In genomic region chr11:123576082-123576481, GRCh38 we compare ENCODE assay signal across 18 cellular contexts.
DNase-seq lines count a peak whose midpoint lies in the region; ATAC-seq and TF ChIP-seq lines count a peak whose summit lies in the region.
"Had no signal": no experiment of that assay in that cellular context is flagged by ENCODE, and none has a peak within 500 bp of the region (broad histone marks: within the 10 kb centered on the region; RNA-seq: fewer than 3 reads in every experiment).

No MANE protein-coding gene starts in this region.

- H3K14ac ChIP-seq in trophoblast cell (ENCODE audit: low read length) = no peak overlapping the region

- H2AFZ ChIP-seq in osteoblast (ENCODE audit: low read length) = no peak overlapping the region
- no peak overlapping the region for H2AFZ ChIP-seq in trophoblast cell (ENCODE audit: insufficient read depth, low read length, poor library complexity)
- H2AFZ ChIP-seq: PC-9 had no signal

- peaks cover 21% of the 10 kb centered on the region for H3K36me3 Mint-ChIP-seq in activated CD4-positive, alpha-beta T cell treated with anti-CD3 and anti-CD28 coated beads, Interleukin-2, amount 10 ng/mL, durations not matched to agents 24 days and 14 days (ENCODE audit: low read depth)
- no peaks in the 10 kb centered on the region for H3K36me3 Mint-ChIP-seq in activated CD4-positive, alpha-beta T cell treated with anti-CD3 and anti-CD28 coated beads, Interleukin-2, amount 10 ng/mL, durations not matched to agents 7 days and 5 days (ENCODE audit: low read depth)
- H3K36me3 Mint-ChIP-seq in HFFc6 (ENCODE audit: low read depth) (no peaks in the 10 kb centered on the region), brain (no peaks in the 10 kb centered on the region)
- no peaks in the 10 kb centered on the region for H3K36me3 Mint-ChIP-seq in CD4-positive, alpha-beta T cell (ENCODE audit: low read depth)

- CTCF ChIA-PET in activated CD4-positive, alpha-beta T cell treated with anti-CD3 and anti-CD28 coated beads, Interleukin-2, amount 10 ng/mL, durations not matched to agents 7 days and 5 days (lab: Charles Lee) = interaction anchor here (1.2 kb wide), 2 partner anchors 15 to 259 kb away, joined by 3 to 4 read pairs; no protein-coding TSS in a partner anchor
- CTCF ChIA-PET in CD4-positive, alpha-beta T cell (lab: Charles Lee) = interaction anchor here (0.9 to 1.6 kb wide), 2 partner anchors 9 to 73 kb away, joined by 3 read pairs; no protein-coding TSS in a partner anchor

- no peaks in the 10 kb centered on the region for H3K79me1 ChIP-seq in trophoblast cell (ENCODE audit: low read length)

- no peaks in the 10 kb centered on the region for H3K27me3 Mint-ChIP-seq in activated CD4-positive, alpha-beta T cell treated with anti-CD3 and anti-CD28 coated beads, Interleukin-2, amount 10 ng/mL, durations not matched to agents 24 days and 14 days
- H3K27me3 Mint-ChIP-seq in activated CD4-positive, alpha-beta T cell treated with anti-CD3 and anti-CD28 coated beads, Interleukin-2, amount 10 ng/mL, durations not matched to agents 7 days and 5 days = no peaks in the 10 kb centered on the region
- peaks cover 9% of the 10 kb centered on the region for H3K27me3 Mint-ChIP-seq in HFFc6 (ENCODE audit: insufficient read depth)
- H3K27me3 Mint-ChIP-seq in brain = no peaks in the 10 kb centered on the region
- H3K27me3 Mint-ChIP-seq in CD4-positive, alpha-beta T cell = no peaks in the 10 kb centered on the region

- no peak for ATAC-seq in CD4-positive, alpha-beta T cell (ENCODE audit: poor library complexity)
- ATAC-seq: K562 had no signal

- WGBS in trophoblast cell (ENCODE audit: extremely low coverage, insufficient coverage, insufficient read length) = no CpG with 5 or more reads among the region's 3 CpGs

- peaks cover 9% of the 10 kb centered on the region for H3K4me1 ChIP-seq in osteoblast (ENCODE audit: insufficient read depth, low read length)
- no peaks in the 10 kb centered on the region for H3K4me1 ChIP-seq in trophoblast cell (ENCODE audit: control insufficient read depth in 1 of 2, insufficient read depth in 2 of 2, low read length in 2 of 2)
- H3K4me1 ChIP-seq: SJCRH30 had no signal

- H4K20me1 ChIP-seq in osteoblast (ENCODE audit: insufficient read depth, low read length) = peaks cover 52% of the 10 kb centered on the region

- H3K27ac ChIP-seq in osteoblast (ENCODE audit: low read depth, low read length) (no peak overlapping the region), trophoblast cell (ENCODE audit: low read depth, low read length) (no peak overlapping the region)
- H3K27ac ChIP-seq in CD4-positive, alpha-beta T cell (ENCODE audit: low read depth, low read length) = no peak overlapping the region
- H3K27ac ChIP-seq: PC-9, SJCRH30 had no signal

- H3K18ac ChIP-seq in trophoblast cell (ENCODE audit: low read length) = no peak overlapping the region

- no peak overlapping the region for H3K4ac ChIP-seq in trophoblast cell (ENCODE audit: low read depth, low read length)

- TF ChIP-seq CTCF in HFFc6 (IDR thresholded peaks at IDR 0.05) (no peak), brain (conservative IDR thresholded peaks at IDR 0.05) (no peak), osteoblast (IDR thresholded peaks at IDR 0.05; ENCODE audit: extremely low read depth, low read depth, low read length) (no peak)
- TF ChIP-seq CTCF in CD4-positive, alpha-beta T cell (IDR thresholded peaks at IDR 0.05) = no peak

- DNase-seq in activated CD4-positive, alpha-beta T cell treated with anti-CD3 and anti-CD28 coated beads, Interleukin-2, amount 10 ng/mL, durations not matched to agents 24 days and 14 days = no peak
- no peak for DNase-seq in activated CD4-positive, alpha-beta T cell treated with anti-CD3 and anti-CD28 coated beads, Interleukin-2, amount 10 ng/mL, durations not matched to agents 7 days and 5 days
- DNase-seq in HFFc6 (no peak), osteoblast (ENCODE audit: insufficient read length, low spot score, missing footprints) (peak; percentile 9), NCI-H1105 (lab: John Stamatoyannopoulos, UW) (no peak), trophoblast cell (no peak)
- no peak for DNase-seq in CD4-positive, alpha-beta T cell
- DNase-seq: 8988T, Caco-2, NCI-H1048, NCI-H146, NCI-H2081, NCI-H748 treated with DMSO at 0.1 percent for 48 hours, PC-9, SJCRH30 had no signal

- H3K4me2 ChIP-seq in osteoblast (ENCODE audit: insufficient read depth, low read length) (peak overlapping the region; percentile 59), trophoblast cell (ENCODE audit: low read length) (no peak overlapping the region)

- H3K23ac ChIP-seq in trophoblast cell (ENCODE audit: low read length) = no peak overlapping the region

- H2BK12ac ChIP-seq in trophoblast cell (ENCODE audit: low read length) = no peak overlapping the region

- peak overlapping the region; percentile 31 for H3K27ac Mint-ChIP-seq in activated CD4-positive, alpha-beta T cell treated with anti-CD3 and anti-CD28 coated beads, Interleukin-2, amount 10 ng/mL, durations not matched to agents 24 days and 14 days
- H3K27ac Mint-ChIP-seq in activated CD4-positive, alpha-beta T cell treated with anti-CD3 and anti-CD28 coated beads, Interleukin-2, amount 10 ng/mL, durations not matched to agents 7 days and 5 days = no peak overlapping the region
- H3K27ac Mint-ChIP-seq in HFFc6 (peak overlapping the region; percentile 32; the same call in 1 of the 2 replicates), brain (peak overlapping the region in 4 of 5 experiments; percentile 3 to 48 (median 34))
- H3K27ac Mint-ChIP-seq in CD4-positive, alpha-beta T cell = no peak overlapping the region

- peaks cover 29% of the 10 kb centered on the region for H3K4me1 Mint-ChIP-seq in activated CD4-positive, alpha-beta T cell treated with anti-CD3 and anti-CD28 coated beads, Interleukin-2, amount 10 ng/mL, durations not matched to agents 24 days and 14 days
- H3K4me1 Mint-ChIP-seq in activated CD4-positive, alpha-beta T cell treated with anti-CD3 and anti-CD28 coated beads, Interleukin-2, amount 10 ng/mL, durations not matched to agents 7 days and 5 days = peaks cover 20% of the 10 kb centered on the region
- H3K4me1 Mint-ChIP-seq in HFFc6 (ENCODE audit: low read depth) (peaks cover 48% of the 10 kb centered on the region), brain (peaks cover 58% of the 10 kb centered on the region)
- peaks cover 20% of the 10 kb centered on the region for H3K4me1 Mint-ChIP-seq in CD4-positive, alpha-beta T cell (ENCODE audit: low read depth)

- H3K36me3 ChIP-seq in osteoblast (ENCODE audit: insufficient read depth, low read length) (peaks cover 3% of the 10 kb centered on the region), trophoblast cell (ENCODE audit: control insufficient read depth in 1 of 2, insufficient read depth in 2 of 2, low read length in 2 of 2) (no peaks in the 10 kb centered on the region)
- H3K36me3 ChIP-seq: SJCRH30 had no signal

- H4K8ac ChIP-seq in trophoblast cell (ENCODE audit: low read depth, low read length) = no peak overlapping the region

- H3K9me3 ChIP-seq in osteoblast (ENCODE audit: low read depth, low read length) (no peaks in the 10 kb centered on the region), trophoblast cell (ENCODE audit: insufficient read depth, low read depth, low read length) (no peaks in the 10 kb centered on the region)
- no peaks in the 10 kb centered on the region for H3K9me3 ChIP-seq in CD4-positive, alpha-beta T cell (ENCODE audit: control insufficient read depth, low read length)
- H3K9me3 ChIP-seq: Caco-2, SJCRH30 had no signal

- H3K4me3 Mint-ChIP-seq in activated CD4-positive, alpha-beta T cell treated with anti-CD3 and anti-CD28 coated beads, Interleukin-2, amount 10 ng/mL, durations not matched to agents 24 days and 14 days = no peak overlapping the region
- H3K4me3 Mint-ChIP-seq in activated CD4-positive, alpha-beta T cell treated with anti-CD3 and anti-CD28 coated beads, Interleukin-2, amount 10 ng/mL, durations not matched to agents 7 days and 5 days = no peak overlapping the region
- H3K4me3 Mint-ChIP-seq in HFFc6 (no peak overlapping the region), brain (peak overlapping the region in 1 of 5 experiments; percentile 4)
- no peak overlapping the region for H3K4me3 Mint-ChIP-seq in CD4-positive, alpha-beta T cell

- no peak overlapping the region for H3K9ac ChIP-seq in trophoblast cell (ENCODE audit: low read length)

- no peak overlapping the region for H4K12ac ChIP-seq in trophoblast cell (ENCODE audit: low read depth, low read length)

- peaks cover 36% of the 10 kb centered on the region for H3K79me2 ChIP-seq in osteoblast (ENCODE audit: insufficient read depth, low read length)
- H3K79me2 ChIP-seq in trophoblast cell (ENCODE audit: control insufficient read depth, insufficient read depth, low read length, poor library complexity) = no peaks in the 10 kb centered on the region

- H2AK5ac ChIP-seq in trophoblast cell (ENCODE audit: low read length) = no peak overlapping the region

- no peak overlapping the region for H2BK120ac ChIP-seq in trophoblast cell (ENCODE audit: insufficient read depth, low read length, poor library complexity)

- no peak overlapping the region for H4K91ac ChIP-seq in trophoblast cell (ENCODE audit: low read depth, low read length)

- intact Hi-C loops in activated CD4-positive, alpha-beta T cell treated with anti-CD3 and anti-CD28 coated beads, Interleukin-2, amount 10 ng/mL, durations not matched to agents 24 days and 14 days (cut with micrococcal nuclease) = loop anchor here (2.0 kb wide), 1 partner anchor 65 kb away; no protein-coding TSS in a partner anchor
- intact Hi-C loops in CD4-positive, alpha-beta T cell (cut with DNase I, micrococcal nuclease) = loop anchor here (2.0 to 5.0 kb wide), 2 partner anchors 65 to 169 kb away; no protein-coding TSS in a partner anchor

- H2BK5ac ChIP-seq in trophoblast cell (ENCODE audit: low read depth, low read length, poor library complexity) = no peak overlapping the region

- POLR2A ChIA-PET in activated CD4-positive, alpha-beta T cell treated with anti-CD3 and anti-CD28 coated beads, Interleukin-2, amount 10 ng/mL, durations not matched to agents 7 days and 5 days (lab: Charles Lee) = no interaction called here
- POLR2A ChIA-PET in CD4-positive, alpha-beta T cell (lab: Charles Lee) = no interaction called here

- H3K9me3 Mint-ChIP-seq in activated CD4-positive, alpha-beta T cell treated with anti-CD3 and anti-CD28 coated beads, Interleukin-2, amount 10 ng/mL, durations not matched to agents 24 days and 14 days = no peaks in the 10 kb centered on the region
- H3K9me3 Mint-ChIP-seq in activated CD4-positive, alpha-beta T cell treated with anti-CD3 and anti-CD28 coated beads, Interleukin-2, amount 10 ng/mL, durations not matched to agents 7 days and 5 days = no peaks in the 10 kb centered on the region
- H3K9me3 Mint-ChIP-seq in HFFc6 = no peaks in the 10 kb centered on the region
- H3K9me3 Mint-ChIP-seq in brain = no peaks in the 10 kb centered on the region
- no peaks in the 10 kb centered on the region for H3K9me3 Mint-ChIP-seq in CD4-positive, alpha-beta T cell
- H3K9me3 Mint-ChIP-seq: CD14-positive monocyte had no signal

- H3K4me3 ChIP-seq in osteoblast (ENCODE audit: insufficient read depth, low read length) (peak overlapping the region; percentile 57), trophoblast cell (ENCODE audit: low read depth, low read length) (no peak overlapping the region)
- H3K4me3 ChIP-seq: K562, PC-9, SJCRH30 had no signal

- H3K27me3 ChIP-seq in osteoblast (ENCODE audit: insufficient read depth, low read length) = no peaks in the 10 kb centered on the region
- no peaks in the 10 kb centered on the region for H3K27me3 ChIP-seq in CD4-positive, alpha-beta T cell (ENCODE audit: control insufficient read depth, insufficient read depth, low read length)
- H3K27me3 ChIP-seq in trophoblast cell (ENCODE audit: insufficient read depth, low read length) = no peaks in the 10 kb centered on the region
- H3K27me3 ChIP-seq: SJCRH30 had no signal

Comparison
In these comparisons a context has a peak if more than half of its experiments do, and no peak if none do; other contexts are left out.
1. H3K27ac Mint-ChIP-seq: peak in activated CD4-positive, alpha-beta T cell treated with anti-CD3 and anti-CD28 coated beads, Interleukin-2, amount 10 ng/mL, durations not matched to agents 24 days and 14 days (single experiment), HFFc6 (single experiment) and brain (4 of 5); none in activated CD4-positive, alpha-beta T cell treated with anti-CD3 and anti-CD28 coated beads, Interleukin-2, amount 10 ng/mL, durations not matched to agents 7 days and 5 days (single experiment) and CD4-positive, alpha-beta T cell (single experiment).